ENCODE assay signal across 19 cellular contexts in genomic region chr1:63688302-63688701, GRCh38.
DNase-seq lines count a peak whose midpoint lies in the region; TF ChIP-seq lines count a peak whose summit lies in the region.
"Had no signal": no experiment of that assay in that cellular context is flagged by ENCODE, and none has a peak within 500 bp of the region (broad histone marks: within the 10 kb centered on the region; RNA-seq: fewer than 3 reads in every experiment).

No MANE protein-coding gene starts in this region.

- H3K4me1 Mint-ChIP-seq in activated T-helper 1 cell treated with anti-CD3 and anti-CD28 coated beads, Interleukin-12 subunit alpha, Interleukin-12 subunit beta, Interleukin-2, Interleukin-4 antibody, amounts not matched to agents 30 ng/mL and 10 ng/mL and 1 ng/mL, durations not matched to agents 14 hours and 24 hours and 36 hours (ENCODE audit: low read depth), result peaks cover 6% of the 10 kb centered on the region

- no peak overlapping the region for H3K27ac Mint-ChIP-seq in activated T-helper 1 cell treated with anti-CD3 and anti-CD28 coated beads, Interleukin-12 subunit alpha, Interleukin-12 subunit beta, Interleukin-2, Interleukin-4 antibody, amounts not matched to agents 30 ng/mL and 10 ng/mL and 1 ng/mL, durations not matched to agents 14 hours and 24 hours and 36 hours
- H3K27ac Mint-ChIP-seq: CD4-positive, alpha-beta T cell had no signal

- no peaks in the 10 kb centered on the region for H3K9me3 Mint-ChIP-seq in activated T-helper 1 cell treated with anti-CD3 and anti-CD28 coated beads, Interleukin-12 subunit alpha, Interleukin-12 subunit beta, Interleukin-2, Interleukin-4 antibody, amounts not matched to agents 30 ng/mL and 10 ng/mL and 1 ng/mL, durations not matched to agents 14 hours and 24 hours and 36 hours
- H3K9me3 Mint-ChIP-seq: CD4-positive, alpha-beta T cell; naive thymus-derived CD4-positive, alpha-beta T cell had no signal

- intact Hi-C loops in activated T-helper 1 cell treated with anti-CD3 and anti-CD28 coated beads, Interleukin-12 subunit alpha, Interleukin-12 subunit beta, Interleukin-2, Interleukin-4 antibody, amounts not matched to agents 30 ng/mL and 10 ng/mL and 1 ng/mL, durations not matched to agents 14 hours and 24 hours and 36 hours (cut with micrococcal nuclease), result no loop called here
- intact Hi-C loops in cardiac septum (cut with DNase I), result no loop called here

- DNase-seq in AG10803 (ENCODE audit: low read depth) (peak; percentile 82), LHCN-M2 (ENCODE audit: low read depth) (peak; percentile 35), choroid plexus epithelial cell (ENCODE audit: low read depth) (peak; percentile 76), non-pigmented ciliary epithelial cell (ENCODE audit: low read depth) (peak; percentile 65), cardiac septum (ENCODE audit: low spot score) (no peak), iPS-NIHi11 (ENCODE audit: low spot score) (no peak)
- DNase-seq in activated T-helper 1 cell treated with anti-CD3 and anti-CD28 coated beads, Interleukin-12 subunit alpha, Interleukin-12 subunit beta, Interleukin-2, Interleukin-4 antibody, amounts not matched to agents 30 ng/mL and 10 ng/mL and 1 ng/mL, durations not matched to agents 14 hours and 24 hours and 36 hours (ENCODE audit: low spot score), result no peak
- no peak for DNase-seq in stimulated activated CD4-positive, alpha-beta T cell treated with anti-CD3 and anti-CD28 coated beads, Interleukin-4, amount 100 ng/mL, for 24 hours
- DNase-seq: CD4-positive, alpha-beta T cell; Karpas-422; left cardiac atrium; naive thymus-derived CD4-positive, alpha-beta T cell; NCI-H1048; NCI-H187 treated with DMSO at 0.1 percent for 48 hours; NCI-H2227 treated with DMSO at 0.1 percent for 48 hours; NCI-H748 treated with DMSO at 0.1 percent for 48 hours; stimulated activated CD4-positive, alpha-beta T cell treated with anti-CD3 and anti-CD28 coated beads, Interleukin-12 subunit alpha, Interleukin-12 subunit beta, amount 100 ng/mL, for 4 hours had no signal

- TF ChIP-seq CTCF in AG10803 (conservative IDR thresholded peaks at IDR 0.05; ENCODE audit: low read length) (no peak), choroid plexus epithelial cell (conservative IDR thresholded peaks at IDR 0.05; ENCODE audit: low read depth, low read length) (no peak)

- no peak overlapping the region for H3K4me3 ChIP-seq in AG10803 (ENCODE audit: low read length)
- H3K4me3 ChIP-seq in choroid plexus epithelial cell (ENCODE audit: low read depth, low read length), result no peak overlapping the region
- H3K4me3 ChIP-seq: esophagus muscularis mucosa, right atrium auricular region had no signal

- H3K36me3 Mint-ChIP-seq in activated T-helper 1 cell treated with anti-CD3 and anti-CD28 coated beads, Interleukin-12 subunit alpha, Interleukin-12 subunit beta, Interleukin-2, Interleukin-4 antibody, amounts not matched to agents 30 ng/mL and 10 ng/mL and 1 ng/mL, durations not matched to agents 14 hours and 24 hours and 36 hours (ENCODE audit: low read depth), result no peaks in the 10 kb centered on the region

- H3K27me3 Mint-ChIP-seq in activated T-helper 1 cell treated with anti-CD3 and anti-CD28 coated beads, Interleukin-12 subunit alpha, Interleukin-12 subunit beta, Interleukin-2, Interleukin-4 antibody, amounts not matched to agents 30 ng/mL and 10 ng/mL and 1 ng/mL, durations not matched to agents 14 hours and 24 hours and 36 hours (ENCODE audit: insufficient read depth), result no peaks in the 10 kb centered on the region

- no peak overlapping the region for H3K4me3 Mint-ChIP-seq in activated T-helper 1 cell treated with anti-CD3 and anti-CD28 coated beads, Interleukin-12 subunit alpha, Interleukin-12 subunit beta, Interleukin-2, Interleukin-4 antibody, amounts not matched to agents 30 ng/mL and 10 ng/mL and 1 ng/mL, durations not matched to agents 14 hours and 24 hours and 36 hours
- H3K4me3 Mint-ChIP-seq: CD4-positive, alpha-beta T cell; naive thymus-derived CD4-positive, alpha-beta T cell had no signal

Comparison
In these comparisons a context has a peak if more than half of its experiments do, and no peak if none do; other contexts are left out.
1. DNase-seq: peak in AG10803 (single experiment), LHCN-M2 (single experiment), choroid plexus epithelial cell (single experiment) and non-pigmented ciliary epithelial cell (single experiment); none in activated T-helper 1 cell treated with anti-CD3 and anti-CD28 coated beads, Interleukin-12 subunit alpha, Interleukin-12 subunit beta, Interleukin-2, Interleukin-4 antibody, amounts not matched to agents 30 ng/mL and 10 ng/mL and 1 ng/mL, durations not matched to agents 14 hours and 24 hours and 36 hours (single experiment), stimulated activated CD4-positive, alpha-beta T cell treated with anti-CD3 and anti-CD28 coated beads, Interleukin-4, amount 100 ng/mL, for 24 hours (single experiment), cardiac septum (single experiment) and iPS-NIHi11 (single experiment).